ENCODE assay signal across 8 cellular contexts in genomic region chr12:95473440-95473946, GRCh38. TPM values are rescaled to one million over a fixed set of nuclear protein-coding genes. Genes with fewer than 3 reads are reported as not detected.
A peak's percentile ranks its signal among the peaks of the same experiment; 100 is the strongest.
DNase-seq lines count a peak whose midpoint lies in the region; ATAC-seq and TF ChIP-seq lines count a peak whose summit lies in the region.

No MANE protein-coding gene starts in this region.

- H3F3A ChIP-seq in neural progenitor cell (ENCODE audit: low read depth) = peaks cover 12% of the 10 kb centered on the region

- peak overlapping the region; percentile 95 for H3K4me3 ChIP-seq in AG10803 (ENCODE audit: low read length)
- H3K4me3 ChIP-seq in fibroblast of villous mesenchyme (ENCODE audit: low read depth, low read length) = peak overlapping the region; percentile 91
- H3K4me3 ChIP-seq in neural progenitor cell = peak overlapping the region; percentile 97

- peaks cover 8% of the 10 kb centered on the region for H4K20me1 ChIP-seq in neural progenitor cell (ENCODE audit: low read depth)

- intact Hi-C loops in activated T-helper 1 cell treated with anti-CD3 and anti-CD28 coated beads, Interleukin-12 subunit alpha, Interleukin-12 subunit beta, Interleukin-2, Interleukin-4 antibody, amounts not matched to agents 30 ng/mL and 10 ng/mL and 1 ng/mL, durations not matched to agents 14 hours and 24 hours and 36 hours (cut with micrococcal nuclease) = loop anchor here (10.0 kb wide), 2 partner anchors 471 to 1431 kb away; partner anchors contain the start of genes AMDHD1, CCDC38 and NEDD1

- no peaks in the 10 kb centered on the region for H3K9me3 ChIP-seq in neural progenitor cell (ENCODE audit: low read depth)

- H3K9ac ChIP-seq in neural progenitor cell = peak overlapping the region; percentile 62

- peak overlapping the region; percentile 94 for H2AFZ ChIP-seq in neural progenitor cell (replicated peaks)

- no peaks in the 10 kb centered on the region for H3K9me3 Mint-ChIP-seq in activated T-helper 1 cell treated with anti-CD3 and anti-CD28 coated beads, Interleukin-12 subunit alpha, Interleukin-12 subunit beta, Interleukin-2, Interleukin-4 antibody, amounts not matched to agents 30 ng/mL and 10 ng/mL and 1 ng/mL, durations not matched to agents 14 hours and 24 hours and 36 hours
- no peaks in the 10 kb centered on the region for H3K9me3 Mint-ChIP-seq in neural progenitor cell

- H3K4me2 ChIP-seq in neural progenitor cell = peak overlapping the region; percentile 97

- ATAC-seq in GM18511 (IDR thresholded peaks at IDR 0.05; ENCODE audit: unreplicated experiment) = peak; percentile 45
- peak; percentile 27 for ATAC-seq in HG02981 (IDR thresholded peaks at IDR 0.05; ENCODE audit: unreplicated experiment)

- DNase-seq in AG10803 (ENCODE audit: low read depth) = peak; percentile 35
- DNase-seq in NCI-H345 treated with DMSO at 0.1 percent for 48 hours (lab: John Stamatoyannopoulos, UW; ENCODE audit: unreplicated experiment) = peak; percentile 58
- DNase-seq in activated T-helper 1 cell treated with anti-CD3 and anti-CD28 coated beads, Interleukin-12 subunit alpha, Interleukin-12 subunit beta, Interleukin-2, Interleukin-4 antibody, amounts not matched to agents 30 ng/mL and 10 ng/mL and 1 ng/mL, durations not matched to agents 14 hours and 24 hours and 36 hours (ENCODE audit: low spot score) = no peak
- DNase-seq in fibroblast of villous mesenchyme (ENCODE audit: low read depth) = peak; percentile 52
- DNase-seq in neural progenitor cell (ENCODE audit: low spot score) = peak; percentile 45
- DNase-seq in GDM1 (lab: John Stamatoyannopoulos, UW) = no peak

- peaks cover 10% of the 10 kb centered on the region for H3K4me1 ChIP-seq in neural progenitor cell

- H3K4me3 Mint-ChIP-seq in activated T-helper 1 cell treated with anti-CD3 and anti-CD28 coated beads, Interleukin-12 subunit alpha, Interleukin-12 subunit beta, Interleukin-2, Interleukin-4 antibody, amounts not matched to agents 30 ng/mL and 10 ng/mL and 1 ng/mL, durations not matched to agents 14 hours and 24 hours and 36 hours = peak overlapping the region; percentile 100
- H3K4me3 Mint-ChIP-seq in neural progenitor cell = peak overlapping the region; percentile 100

- peaks cover 12% of the 10 kb centered on the region for H3K36me3 ChIP-seq in neural progenitor cell

- H3K4me1 Mint-ChIP-seq in activated T-helper 1 cell treated with anti-CD3 and anti-CD28 coated beads, Interleukin-12 subunit alpha, Interleukin-12 subunit beta, Interleukin-2, Interleukin-4 antibody, amounts not matched to agents 30 ng/mL and 10 ng/mL and 1 ng/mL, durations not matched to agents 14 hours and 24 hours and 36 hours (ENCODE audit: low read depth) = peaks cover 41% of the 10 kb centered on the region
- peaks cover 21% of the 10 kb centered on the region for H3K4me1 Mint-ChIP-seq in neural progenitor cell

- H3K79me2 ChIP-seq in neural progenitor cell (ENCODE audit: low read depth) = peaks cover 45% of the 10 kb centered on the region

- H3K27me3 ChIP-seq in neural progenitor cell = no peaks in the 10 kb centered on the region

- no peaks in the 10 kb centered on the region for H3K27me3 Mint-ChIP-seq in activated T-helper 1 cell treated with anti-CD3 and anti-CD28 coated beads, Interleukin-12 subunit alpha, Interleukin-12 subunit beta, Interleukin-2, Interleukin-4 antibody, amounts not matched to agents 30 ng/mL and 10 ng/mL and 1 ng/mL, durations not matched to agents 14 hours and 24 hours and 36 hours (ENCODE audit: insufficient read depth)
- H3K27me3 Mint-ChIP-seq in neural progenitor cell (ENCODE audit: insufficient read depth, low read depth) = peaks cover 9% of the 10 kb centered on the region

- H3K36me3 Mint-ChIP-seq in activated T-helper 1 cell treated with anti-CD3 and anti-CD28 coated beads, Interleukin-12 subunit alpha, Interleukin-12 subunit beta, Interleukin-2, Interleukin-4 antibody, amounts not matched to agents 30 ng/mL and 10 ng/mL and 1 ng/mL, durations not matched to agents 14 hours and 24 hours and 36 hours (ENCODE audit: low read depth) = peaks cover 31% of the 10 kb centered on the region
- peaks cover 12% of the 10 kb centered on the region for H3K36me3 Mint-ChIP-seq in neural progenitor cell

- peak overlapping the region; percentile 100 for H3K27ac Mint-ChIP-seq in activated T-helper 1 cell treated with anti-CD3 and anti-CD28 coated beads, Interleukin-12 subunit alpha, Interleukin-12 subunit beta, Interleukin-2, Interleukin-4 antibody, amounts not matched to agents 30 ng/mL and 10 ng/mL and 1 ng/mL, durations not matched to agents 14 hours and 24 hours and 36 hours
- H3K27ac Mint-ChIP-seq in neural progenitor cell = peak overlapping the region; percentile 100

- H3K27ac ChIP-seq in neural progenitor cell = no peak overlapping the region

- TF ChIP-seq CTCF in AG10803 (conservative IDR thresholded peaks at IDR 0.05; ENCODE audit: low read length) = no peak
- TF ChIP-seq CTCF in fibroblast of villous mesenchyme (IDR thresholded peaks at IDR 0.05; ENCODE audit: insufficient read depth, low read depth, low read length) = no peak
- TF ChIP-seq CTCF in neural progenitor cell (IDR thresholded peaks at IDR 0.05) = no peak

RNA-seq across cellular contexts. Expression of gene METAP2, which starts 0.5 kb away (rescaled TPM):
- 118 and 121 TPM in 2 replicates for total RNA-seq in activated T-helper 1 cell treated with anti-CD3 and anti-CD28 coated beads, Interleukin-12 subunit alpha, Interleukin-12 subunit beta, Interleukin-2, Interleukin-4 antibody, amounts not matched to agents 30 ng/mL and 10 ng/mL and 1 ng/mL, durations not matched to agents 14 hours and 24 hours and 36 hours
- total RNA-seq in fibroblast of villous mesenchyme = 53.8 and 66.5 TPM in 2 replicates
- 111 and 231 TPM in 2 replicates for total RNA-seq in neural progenitor cell (ENCODE audit: low replicate concordance)

Comparison
In these comparisons a context has a peak if more than half of its experiments do, and no peak if none do; other contexts are left out.
1. DNase-seq: peak in AG10803 (single experiment), NCI-H345 treated with DMSO at 0.1 percent for 48 hours (single experiment), fibroblast of villous mesenchyme (single experiment) and neural progenitor cell (single experiment); none in activated T-helper 1 cell treated with anti-CD3 and anti-CD28 coated beads, Interleukin-12 subunit alpha, Interleukin-12 subunit beta, Interleukin-2, Interleukin-4 antibody, amounts not matched to agents 30 ng/mL and 10 ng/mL and 1 ng/mL, durations not matched to agents 14 hours and 24 hours and 36 hours (single experiment) and GDM1 (single experiment).
2. Peak in every context shown above with its lines, with median percentiles within 50 percentile points of each other: H3K4me3 ChIP-seq.